In genomic region chr11:89617003-89617602, GRCh38 we compare ENCODE assay signal across 8 cellular contexts.
A peak's percentile ranks its signal among the peaks of the same experiment; 100 is the strongest.
DNase-seq lines count a peak whose midpoint lies in the region; ATAC-seq, FAIRE-seq and TF ChIP-seq lines count a peak whose summit lies in the region.
"Not testable (repeated sequence)": the region's sequence is repeated elsewhere in the genome, so short reads cannot be mapped to it uniquely, and the experiment has no call there.

No MANE protein-coding gene starts in this region.

- not testable (repeated sequence) for H3K4ac ChIP-seq in H1 (replicated peaks; ENCODE audit: insufficient read length, low read depth, low read length)

- intact Hi-C loops in CD14-positive monocyte (cut with micrococcal nuclease); left ventricle myocardium inferior (cut with micrococcal nuclease); mucosa of descending colon (cut with DNase I, micrococcal nuclease); spleen (cut with DNase I; ENCODE audit: low total_unique reads): not testable (repeated sequence)

- not testable (repeated sequence) for H4K5ac ChIP-seq in H1 (ENCODE audit: insufficient read length, low read depth, low read length)

- TF ChIP-seq RAD21 in H1 (IDR thresholded peaks at IDR 0.05 in 1 of 2, conservative IDR thresholded peaks at IDR 0.05 in 1 of 2; ENCODE audit: low read depth in 2 of 2, low read length in 2 of 2), result peak; percentile 65 to 71

- not testable (repeated sequence) for H2BK5ac ChIP-seq in H1 (ENCODE audit: low read depth, low read length)

- not testable (repeated sequence) for H3K4me1 ChIP-seq in H1 (replicated peaks in 1 of 4; ENCODE audit: control insufficient read depth in 3 of 4, insufficient read depth in 4 of 4, low read length in 3 of 4); left ventricle myocardium inferior; mucosa of descending colon (ENCODE audit: low read depth); spleen

- H3K56ac ChIP-seq in H1 (replicated peaks; ENCODE audit: insufficient read length, low read depth, low read length), result not testable (repeated sequence)

- not testable (repeated sequence) for H4K8ac ChIP-seq in H1 (ENCODE audit: extremely low read depth, insufficient read depth, low read length)

- H2BK15ac ChIP-seq in H1 (ENCODE audit: low read length), result not testable (repeated sequence)

- not testable (repeated sequence) for H2BK12ac ChIP-seq in H1 (ENCODE audit: low read depth, low read length)

- not testable (repeated sequence) for H2BK120ac ChIP-seq in H1 (replicated peaks; ENCODE audit: low read depth, low read length)

- H4K20me1 ChIP-seq in H1 (replicated peaks in 1 of 2; ENCODE audit: control insufficient read depth in 1 of 2, insufficient read depth in 2 of 2, low read length in 2 of 2), result not testable (repeated sequence)

- not testable (repeated sequence) for H3K27me3 Mint-ChIP-seq in CD14-positive monocyte (ENCODE audit: low read depth in 3 of 3); WTC11 (ENCODE audit: low read depth)

- not testable (repeated sequence) for DNase-seq in CD14-positive monocyte (ENCODE audit: low spot score); WTC11 (ENCODE audit: low spot score); H1 (ENCODE audit: low read depth in 1 of 2, low spot score in 2 of 2); left ventricle myocardium inferior; mucosa of descending colon; spleen
- DNase-seq in HT1080 (ENCODE audit: low read depth), result peak; percentile 42
- peak; percentile 62 for DNase-seq in NCI-H69 (lab: John Stamatoyannopoulos, UW)

- H3K27me3 ChIP-seq in H1 (replicated peaks in 1 of 4; ENCODE audit: control insufficient read depth in 3 of 4, extremely low read depth in 1 of 4, insufficient read depth in 3 of 4, low read length in 3 of 4); left ventricle myocardium inferior (ENCODE audit: low read depth); spleen (replicated peaks in 1 of 7): not testable (repeated sequence)

- not testable (repeated sequence) for H3K4me2 ChIP-seq in H1 (ENCODE audit: insufficient read depth in 1 of 2, low read depth in 2 of 2, low read length in 2 of 2)

- not testable (repeated sequence) for H2BK20ac ChIP-seq in H1 (ENCODE audit: low read length)

- not testable (repeated sequence) for TF ChIP-seq POLR2A in H1 (IDR thresholded peaks at IDR 0.05; ENCODE audit: control extremely low read depth in 1 of 2, low read depth in 2 of 2, low read length in 2 of 2); spleen (IDR thresholded peaks at IDR 0.05)

- H3K4me3 Mint-ChIP-seq in CD14-positive monocyte, WTC11: not testable (repeated sequence)

- CTCF ChIA-PET in WTC11 (lab: Charles Lee), result not testable (repeated sequence)
- CTCF ChIA-PET in H1 (lab: Charles Lee; ENCODE audit: partially characterized antibody), result interaction anchor here (0.6 to 1.4 kb wide), 2 partner anchors 10 to 354 kb away, joined by 3 to 4 read pairs; no protein-coding TSS in a partner anchor

- not testable (repeated sequence) for H2AK5ac ChIP-seq in H1 (ENCODE audit: low read depth, low read length)

- H3K18ac ChIP-seq in H1 (ENCODE audit: extremely low read depth, low read length), result not testable (repeated sequence)

- 40% methylated on average over 1 of the region's 1 CpG; no CpG with 5 or more reads in 1 of the 2 experiments for WGBS in H1 (ENCODE audit: extremely low coverage in 1 of 2, insufficient coverage in 1 of 2, insufficient read length in 1 of 2, insufficient replicate concordance in 2 of 2, low coverage in 1 of 2, low lambda C conversion rate in 2 of 2, missing lambda C conversion rate in 1 of 2), 2 experiments
- WGBS in spleen, 5 donors, result 25 to 83% (median 46%) methylated on average over 1 of the region's 1 CpG

- H3K36me3 Mint-ChIP-seq in CD14-positive monocyte, WTC11: not testable (repeated sequence)

- not testable (repeated sequence) for H3K4me1 Mint-ChIP-seq in CD14-positive monocyte
- H3K4me1 Mint-ChIP-seq in WTC11, result peaks cover 18% of the 10 kb centered on the region

- H4K91ac ChIP-seq in H1 (replicated peaks; ENCODE audit: insufficient read length, low read length), result not testable (repeated sequence)

- POLR2A ChIA-PET in WTC11 (lab: Charles Lee); H1 (lab: Charles Lee; ENCODE audit: partially characterized antibody): not testable (repeated sequence)

- peak; percentile 98 for FAIRE-seq in H1 (lab: Jason Lieb, UNC)

- H3K23ac ChIP-seq in H1 (ENCODE audit: insufficient read length), result not testable (repeated sequence)

- not testable (repeated sequence) for H3K9me3 ChIP-seq in H1 (ENCODE audit: insufficient read depth in 2 of 2, low read depth in 1 of 2, low read length in 1 of 2); left ventricle myocardium inferior (replicated peaks); mucosa of descending colon; spleen

- TF ChIP-seq CTCF in CD14-positive monocyte (IDR thresholded peaks at IDR 0.05) (peak; percentile 18), H1 (IDR thresholded peaks at IDR 0.05; ENCODE audit: control extremely low read depth in 1 of 3, insufficient read depth in 1 of 3, low read depth in 1 of 3, low read length in 3 of 3) (peak in 2 of 3 experiments; percentile 12 to 36; a peak in 2 of 4 replicates), left ventricle myocardium inferior (IDR thresholded peaks at IDR 0.05; ENCODE audit: borderline replicate concordance) (peak; percentile 58), spleen (IDR thresholded peaks at IDR 0.05 in 8 of 11, conservative IDR thresholded peaks at IDR 0.05 in 3 of 11) (peak in 6 of 11 experiments; percentile 10 to 41 (median 24))
- TF ChIP-seq CTCF in WTC11 (IDR thresholded peaks at IDR 0.05); mucosa of descending colon (IDR thresholded peaks at IDR 0.05): not testable (repeated sequence)

- TF ChIP-seq EP300 in H1 (IDR thresholded peaks at IDR 0.05; ENCODE audit: borderline replicate concordance in 1 of 2, low read depth in 2 of 2, low read length in 2 of 2), result not testable (repeated sequence)

- H3K27ac ChIP-seq in H1 (ENCODE audit: low read depth, low read length); left ventricle myocardium inferior (replicated peaks); spleen: not testable (repeated sequence)

- ATAC-seq in WTC11, result peak; percentile 84
- peak; percentile 74 for ATAC-seq in mucosa of descending colon

- not testable (repeated sequence) for H3K14ac ChIP-seq in H1 (ENCODE audit: insufficient read length)

- H3K36me3 ChIP-seq in H1 (ENCODE audit: control insufficient read depth in 2 of 4, insufficient read depth in 4 of 4, low read length in 3 of 4); left ventricle myocardium inferior; mucosa of descending colon (ENCODE audit: low read depth); spleen: not testable (repeated sequence)

- not testable (repeated sequence) for H3K9me3 Mint-ChIP-seq in CD14-positive monocyte, WTC11

- not testable (repeated sequence) for H3K9ac ChIP-seq in H1 (replicated peaks in 1 of 4; ENCODE audit: extremely low read depth in 1 of 4, low read depth in 3 of 4, low read length in 3 of 4)

- not testable (repeated sequence) for H3K79me1 ChIP-seq in H1 (ENCODE audit: low read depth, low read length)

- not testable (repeated sequence) for H3K4me3 ChIP-seq in H1 (ENCODE audit: extremely low read depth in 1 of 4, insufficient read depth in 2 of 4, low read depth in 3 of 4, low read length in 4 of 4); left ventricle myocardium inferior; mucosa of descending colon; spleen

- not testable (repeated sequence) for H3K27ac Mint-ChIP-seq in CD14-positive monocyte
- H3K27ac Mint-ChIP-seq in WTC11, result peak overlapping the region; percentile 75; the same call in 1 of the 2 replicates

- H3K79me2 ChIP-seq in H1 (ENCODE audit: control insufficient read depth in 1 of 2, insufficient read depth in 2 of 2, low read length in 2 of 2), result not testable (repeated sequence)

- H3K23me2 ChIP-seq in H1 (ENCODE audit: low read depth, low read length), result not testable (repeated sequence)

- peak overlapping the region; percentile 93 for H2AFZ ChIP-seq in H1 (ENCODE audit: low read length)
